17 cellular contexts compared by ENCODE assay signal in the genomic region with DNA sequence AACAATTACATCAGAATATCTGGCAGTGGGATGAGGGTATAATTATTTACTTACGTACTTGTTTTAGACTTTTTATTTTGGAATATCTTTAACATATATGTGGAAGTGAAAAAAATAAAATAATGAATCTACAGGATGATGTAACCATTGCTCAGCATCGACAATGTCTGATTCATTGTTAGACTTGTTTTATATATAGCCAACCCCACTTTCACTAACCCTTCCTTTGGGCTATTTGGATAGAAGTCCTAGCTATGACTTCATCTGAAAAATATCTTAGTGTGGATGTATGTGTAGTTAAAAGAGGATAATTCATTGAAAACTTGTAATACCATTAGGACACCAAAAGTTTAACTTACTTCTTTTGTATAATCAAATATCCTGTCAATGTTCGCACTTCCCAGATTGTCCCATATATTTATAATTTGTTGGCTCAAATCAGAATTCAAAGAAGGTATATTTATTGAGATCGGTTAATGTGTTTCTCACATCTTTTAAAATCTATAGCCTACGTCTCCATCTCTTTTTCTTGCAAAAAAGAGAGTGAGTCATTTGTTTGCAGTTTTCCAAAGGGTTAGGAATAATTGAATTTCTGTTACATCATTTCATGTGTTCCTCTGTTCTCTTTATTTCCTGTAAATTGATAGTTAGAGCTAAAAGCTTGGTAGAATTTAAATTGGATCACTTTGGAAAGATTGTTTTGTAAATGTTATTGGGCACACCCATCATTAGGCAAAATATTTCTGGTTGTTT.
DNase-seq lines count a peak whose midpoint lies in the region; ATAC-seq, FAIRE-seq and TF ChIP-seq lines count a peak whose summit lies in the region.
"Had no signal": no experiment of that assay in that cellular context is flagged by ENCODE, and none has a peak within 500 bp of the region (broad histone marks: within the 10 kb centered on the region; RNA-seq: fewer than 3 reads in every experiment).

No MANE protein-coding gene starts in this region.

- H3K9ac ChIP-seq in endodermal cell (ENCODE audit: extremely low read depth, low read length, poor library complexity, severe bottlenecking): no peak overlapping the region
- H3K9ac ChIP-seq: BLaER1, KMS-11 had no signal

- H3K36me3 ChIP-seq in bronchial epithelial cell (ENCODE audit: control insufficient read depth, insufficient read depth, low read length) (no peaks in the 10 kb centered on the region), kidney epithelial cell (ENCODE audit: control insufficient read depth, insufficient read depth, low read length) (no peaks in the 10 kb centered on the region), endodermal cell (ENCODE audit: control insufficient read depth, insufficient read depth, low read length) (no peaks in the 10 kb centered on the region)
- H3K36me3 ChIP-seq: BLaER1, vagina had no signal

- no peak overlapping the region for H3K4me3 ChIP-seq in bronchial epithelial cell (ENCODE audit: low read depth, low read length)
- H3K4me3 ChIP-seq in kidney epithelial cell (ENCODE audit: low read depth, low read length): no peak overlapping the region
- H3K4me3 ChIP-seq in endodermal cell (ENCODE audit: low read length): no peak overlapping the region
- H3K4me3 ChIP-seq: BLaER1, vagina had no signal

- TF ChIP-seq CTCF in bronchial epithelial cell (IDR thresholded peaks at IDR 0.05; ENCODE audit: insufficient read depth, low read length, severe bottlenecking): no peak
- no peak for TF ChIP-seq CTCF in kidney epithelial cell (IDR thresholded peaks at IDR 0.05; ENCODE audit: insufficient read depth, low read length, poor library complexity, severe bottlenecking)
- no peak for TF ChIP-seq CTCF in endodermal cell (conservative IDR thresholded peaks at IDR 0.05)

- no peaks in the 10 kb centered on the region for H3K9me3 Mint-ChIP-seq in endodermal cell
- H3K9me3 Mint-ChIP-seq: T-cell had no signal

- H3K27me3 ChIP-seq in bronchial epithelial cell (ENCODE audit: control insufficient read depth, insufficient read depth, low read length) (no peaks in the 10 kb centered on the region), kidney epithelial cell (ENCODE audit: control insufficient read depth, insufficient read depth, low read length) (no peaks in the 10 kb centered on the region), endodermal cell (ENCODE audit: control insufficient read depth, insufficient read depth, low read length, poor library complexity, severe bottlenecking) (no peaks in the 10 kb centered on the region)
- H3K27me3 ChIP-seq: BLaER1, vagina had no signal

- H3K4me3 Mint-ChIP-seq in endodermal cell: no peak overlapping the region
- H3K4me3 Mint-ChIP-seq: activated CD4-positive, alpha-beta T cell treated with anti-CD3 and anti-CD28 coated beads for 36 hours; T-cell had no signal

- H3K27me3 Mint-ChIP-seq in endodermal cell (ENCODE audit: insufficient read depth): no peaks in the 10 kb centered on the region
- H3K27me3 Mint-ChIP-seq: activated CD4-positive, alpha-beta T cell treated with anti-CD3 and anti-CD28 coated beads for 36 hours had no signal

- no peak for ATAC-seq in HG02588 (IDR thresholded peaks at IDR 0.05; ENCODE audit: unreplicated experiment)
- ATAC-seq: activated CD4-positive, alpha-beta T cell treated with anti-CD3 and anti-CD28 coated beads for 36 hours; T-cell had no signal

- in situ Hi-C loops in ACHN (cut with HindIII; ENCODE audit: low pct_ligation_motif_present, low pct_unique_long_range_greater_than_20kb, low sequenced_read_pairs): no loop called here

- no peak for FAIRE-seq in bronchial epithelial cell (lab: Jason Lieb, UNC)

- peaks cover 5% of the 10 kb centered on the region for H3K4me1 ChIP-seq in endodermal cell (ENCODE audit: control insufficient read depth, insufficient read depth, low read length)
- H3K4me1 ChIP-seq: vagina had no signal

- H3K9me3 ChIP-seq in endodermal cell (ENCODE audit: control insufficient read depth, low read length): no peaks in the 10 kb centered on the region
- H3K9me3 ChIP-seq: BLaER1, vagina had no signal

- no peaks in the 10 kb centered on the region for H3K36me3 Mint-ChIP-seq in endodermal cell (ENCODE audit: low read depth)
- H3K36me3 Mint-ChIP-seq: T-cell had no signal

- DNase-seq in ACHN: peak; percentile 29
- DNase-seq in HS-5 (ENCODE audit: low read depth): peak; percentile 86
- DNase-seq in bronchial epithelial cell (ENCODE audit: low read depth): peak; percentile 97
- DNase-seq in kidney epithelial cell (ENCODE audit: low read depth): peak; percentile 78
- no peak for DNase-seq in NCI-H226
- DNase-seq in endodermal cell: no peak
- DNase-seq in activated CD4-positive, alpha-beta T cell treated with anti-CD3 and anti-CD28 coated beads, Interleukin-2, amount 50 U/mL, for 1 hour: no peak
- DNase-seq: activated CD4-positive, alpha-beta T cell treated with anti-CD3 and anti-CD28 coated beads for 36 hours; central memory CD4-positive, alpha-beta T cell; GDM1; islet precursor cell; NCI-H2029 treated with DMSO at 0.1 percent for 48 hours; T-cell had no signal

- no peak overlapping the region for H3K27ac ChIP-seq in endodermal cell (ENCODE audit: low read depth, low read length)
- H3K27ac ChIP-seq: BLaER1, KMS-11, vagina had no signal

- H3K27ac Mint-ChIP-seq in endodermal cell: no peak overlapping the region
- H3K27ac Mint-ChIP-seq: activated CD4-positive, alpha-beta T cell treated with anti-CD3 and anti-CD28 coated beads for 36 hours; T-cell had no signal

- WGBS in endodermal cell (ENCODE audit: insufficient coverage in 1 of 2, insufficient read length in 1 of 2), 2 experiments: 80 to 85% methylated on average over 1 to 3 of the region's 5 CpGs

- H3K4me1 Mint-ChIP-seq in endodermal cell: peaks cover 13% of the 10 kb centered on the region
- H3K4me1 Mint-ChIP-seq: activated CD4-positive, alpha-beta T cell treated with anti-CD3 and anti-CD28 coated beads for 36 hours; T-cell had no signal

Comparison
In these comparisons a context has a peak if more than half of its experiments do, and no peak if none do; other contexts are left out.
1. DNase-seq: peak in ACHN (single experiment), HS-5 (single experiment), bronchial epithelial cell (single experiment) and kidney epithelial cell (single experiment); none in NCI-H226 (single experiment), endodermal cell (single experiment) and activated CD4-positive, alpha-beta T cell treated with anti-CD3 and anti-CD28 coated beads, Interleukin-2, amount 50 U/mL, for 1 hour (single experiment).